Comparison of ENCODE assay signal across 23 cellular contexts in the genomic region with DNA sequence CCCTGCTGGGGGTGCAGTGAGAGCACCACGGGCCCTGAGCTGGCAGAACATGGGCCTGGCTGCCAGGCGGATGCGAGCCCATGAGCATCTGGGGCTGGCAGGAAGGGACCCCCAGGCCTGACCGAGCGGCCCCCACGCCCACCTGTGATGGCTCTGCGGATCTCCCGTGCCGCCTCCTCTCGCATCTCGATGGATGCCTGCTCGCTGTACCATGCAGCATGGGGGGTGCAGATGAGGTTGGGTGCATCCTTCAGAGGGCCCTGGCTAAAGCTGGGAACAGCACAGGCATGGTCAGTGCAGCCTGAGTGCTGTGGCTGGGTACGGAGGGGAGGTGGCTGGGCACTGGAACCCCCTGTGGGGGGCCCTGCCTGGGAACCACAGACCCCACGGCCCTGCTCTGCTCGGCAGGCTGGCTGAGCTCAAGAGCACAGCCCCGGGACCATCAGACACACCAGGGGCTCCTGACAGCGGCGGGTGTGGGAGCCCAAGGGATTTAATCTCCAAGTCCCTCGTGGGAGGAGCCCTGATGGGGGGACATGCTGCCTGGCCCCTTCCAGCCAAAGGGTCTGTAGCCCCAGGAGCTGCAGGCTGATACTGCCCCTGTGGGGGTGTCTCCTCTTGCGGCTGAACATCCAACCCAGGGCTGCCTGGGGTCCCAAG. TPM values are rescaled to one million over a fixed set of nuclear protein-coding genes. Genes with fewer than 3 reads are reported as not detected.
A peak's percentile ranks its signal among the peaks of the same experiment; 100 is the strongest.
DNase-seq lines count a peak whose midpoint lies in the region; ATAC-seq and TF ChIP-seq lines count a peak whose summit lies in the region.
"Had no signal": no experiment of that assay in that cellular context is flagged by ENCODE, and none has a peak within 500 bp of the region (broad histone marks: within the 10 kb centered on the region; RNA-seq: fewer than 3 reads in every experiment).

No MANE protein-coding gene starts in this region.

- peaks cover 16% of the 10 kb centered on the region; the same call in 1 of the 2 replicates for H3K9me3 ChIP-seq in AG04450 (ENCODE audit: control insufficient read depth, insufficient read depth, low read length)
- H3K9me3 ChIP-seq in DND-41 (ENCODE audit: insufficient read depth, low read length, severe bottlenecking), result no peaks in the 10 kb centered on the region
- H3K9me3 ChIP-seq in mesenchymal stem cell (ENCODE audit: control insufficient read depth, low read length), result no peaks in the 10 kb centered on the region
- H3K9me3 ChIP-seq: A549, SK-N-SH had no signal

- H3K27me3 ChIP-seq in AG04450 (ENCODE audit: control insufficient read depth, insufficient read depth, low read length) (no peaks in the 10 kb centered on the region), DND-41 (ENCODE audit: insufficient read depth, low read length, poor library complexity) (no peaks in the 10 kb centered on the region), mesenchymal stem cell (ENCODE audit: control insufficient read depth in 1 of 2, insufficient read depth in 1 of 2, low read length in 2 of 2) (no peaks in the 10 kb centered on the region), dorsolateral prefrontal cortex (no peaks in the 10 kb centered on the region)

- no peak for ATAC-seq in DND-41 (ENCODE audit: insufficient read depth, low read depth)
- ATAC-seq in GM19395 (IDR thresholded peaks at IDR 0.05; ENCODE audit: unreplicated experiment), result no peak
- ATAC-seq: HCT116 had no signal

- no peaks in the 10 kb centered on the region for H3K9me3 Mint-ChIP-seq in chondrocyte (ENCODE audit: low read depth)
- H3K9me3 Mint-ChIP-seq: IgD-negative memory B cell had no signal

- WGBS in mesenchymal stem cell, result 95% methylated on average over 20 of the region's 20 CpGs

- H3K79me2 ChIP-seq in DND-41 (ENCODE audit: insufficient read depth, low read length), result peaks cover 39% of the 10 kb centered on the region

- H3K4me1 Mint-ChIP-seq in chondrocyte (ENCODE audit: low read depth), result peaks cover 40% of the 10 kb centered on the region

- H3K36me3 Mint-ChIP-seq in chondrocyte (ENCODE audit: low read depth), result peaks cover 9% of the 10 kb centered on the region

- H3K23ac ChIP-seq in mesenchymal stem cell (ENCODE audit: low read length in 2 of 2), result no peak overlapping the region

- no peak overlapping the region for H2BK120ac ChIP-seq in mesenchymal stem cell (ENCODE audit: low read depth, low read length)

- no peak overlapping the region for H2AK5ac ChIP-seq in mesenchymal stem cell (ENCODE audit: low read length, severe bottlenecking)

- no peak overlapping the region for H3K9ac ChIP-seq in DND-41 (ENCODE audit: low read depth, low read length)
- no peak overlapping the region for H3K9ac ChIP-seq in mesenchymal stem cell (ENCODE audit: low read length)
- H3K9ac ChIP-seq: SK-N-SH had no signal

- CTCF ChIA-PET in AG04450 (lab: Charles Lee), result no interaction called here

- H3K4me3 Mint-ChIP-seq in chondrocyte (ENCODE audit: unreplicated experiment), result no peak overlapping the region
- H3K4me3 Mint-ChIP-seq: IgD-negative memory B cell had no signal

- H2BK5ac ChIP-seq in mesenchymal stem cell (ENCODE audit: low read depth, low read length, poor library complexity, severe bottlenecking), result no peak overlapping the region

- H4K8ac ChIP-seq in mesenchymal stem cell (ENCODE audit: low read length), result peak overlapping the region; percentile 21

- H3K14ac ChIP-seq in mesenchymal stem cell (ENCODE audit: low read length in 2 of 2), result no peak overlapping the region

- H2BK12ac ChIP-seq in mesenchymal stem cell (ENCODE audit: low read length in 2 of 2), result no peak overlapping the region

- TF ChIP-seq POLR2A in erythroblast (IDR thresholded peaks at IDR 0.05; ENCODE audit: low read length), result no peak

- H3K27ac Mint-ChIP-seq in chondrocyte (ENCODE audit: unreplicated experiment), result no peak overlapping the region
- H3K27ac Mint-ChIP-seq: IgD-negative memory B cell had no signal

- no peak overlapping the region for H2AFZ ChIP-seq in DND-41 (ENCODE audit: low read depth, low read length)
- no peak overlapping the region for H2AFZ ChIP-seq in mesenchymal stem cell (ENCODE audit: low read depth, low read length)

- H3K4me2 ChIP-seq in DND-41 (ENCODE audit: insufficient read depth, low read length) (no peak overlapping the region), mesenchymal stem cell (ENCODE audit: low read length, poor library complexity, severe bottlenecking) (no peak overlapping the region)
- H3K4me2 ChIP-seq: A549, SK-N-SH had no signal

- H3K18ac ChIP-seq in mesenchymal stem cell (ENCODE audit: low read depth in 1 of 2, low read length in 2 of 2), result peak overlapping the region in 1 of 2 experiments; percentile 49

- peak overlapping the region; percentile 11 for H3K27ac ChIP-seq in AG04450 (ENCODE audit: low read depth, low read length)
- H3K27ac ChIP-seq in DND-41 (ENCODE audit: low read length), result 0 out of 2 replicates have a peak overlapping the region, but pooled peaks have one; percentile 32
- no peak overlapping the region for H3K27ac ChIP-seq in mesenchymal stem cell (ENCODE audit: low read length, poor library complexity, severe bottlenecking)
- peak overlapping the region in 3 of 59 donors; percentile 14 to 71 (median 18) for H3K27ac ChIP-seq in dorsolateral prefrontal cortex
- H3K27ac ChIP-seq: A549, HL-60 had no signal

- peaks cover 27% of the 10 kb centered on the region for H3K4me1 ChIP-seq in DND-41 (ENCODE audit: insufficient read depth, low read length)
- H3K4me1 ChIP-seq in mesenchymal stem cell (ENCODE audit: control insufficient read depth, insufficient read depth, low read depth, low read length), result peaks cover 44% of the 10 kb centered on the region
- H3K4me1 ChIP-seq: A549 had no signal

- peaks cover 52% of the 10 kb centered on the region for H3K79me1 ChIP-seq in mesenchymal stem cell (replicated peaks; ENCODE audit: low read length, poor library complexity, severe bottlenecking)

- no peaks in the 10 kb centered on the region for H3K27me3 Mint-ChIP-seq in chondrocyte (ENCODE audit: low read depth)
- H3K27me3 Mint-ChIP-seq: IgD-negative memory B cell had no signal

- POLR2A ChIA-PET in AG04450 (lab: Yijun Ruan, JAX), result interaction anchor here (1.0 kb wide), 1 partner anchor 10 kb away, joined by 3 read pairs; no protein-coding TSS in a partner anchor

- peaks cover 77% of the 10 kb centered on the region for H3K36me3 ChIP-seq in DND-41 (ENCODE audit: insufficient read depth, low read length)
- H3K36me3 ChIP-seq in mesenchymal stem cell (ENCODE audit: control insufficient read depth in 1 of 2, insufficient read depth in 2 of 2, low read depth in 1 of 2, low read length in 2 of 2), result peaks cover 65 to 88% of the 10 kb centered on the region in 2 experiments

- DNase-seq in AG04450 (ENCODE audit: low read depth, low spot score) (no peak), DND-41 (no peak), chondrocyte (ENCODE audit: low spot score) (peak; percentile 82), mesenchymal stem cell (no peak), erythroblast (lab: John Stamatoyannopoulos, UW) (no peak), dorsolateral prefrontal cortex (no peak)
- DNase-seq: C1 segment of cervical spinal cord, GOT3, Kasumi-1, NCI-H1092 treated with DMSO at 0.1 percent for 48 hours, NCI-H146, NCI-H2029 treated with DMSO at 0.1 percent for 48 hours, NCI-H510A, NCI-H774, SHP77 treated with DMSO at 0.1 percent for 48 hours, SK-N-SH had no signal

- no peak for TF ChIP-seq CTCF in AG04450 (IDR thresholded peaks at IDR 0.05; ENCODE audit: low read depth, low read length)
- no peak for TF ChIP-seq CTCF in DND-41 (IDR thresholded peaks at IDR 0.05; ENCODE audit: borderline replicate concordance, extremely low read depth, low read length, poor library complexity, severe bottlenecking)
- TF ChIP-seq CTCF in chondrocyte (IDR thresholded peaks at IDR 0.05), result no peak
- TF ChIP-seq CTCF in dorsolateral prefrontal cortex (IDR thresholded peaks at IDR 0.05 in 54 of 56, conservative IDR thresholded peaks at IDR 0.05 in 2 of 56; ENCODE audit: low read depth in 1 of 56, partially characterized antibody in 56 of 56), result no peak

- H3K4me3 ChIP-seq in AG04450 (ENCODE audit: low read depth, low read length), result no peak overlapping the region
- no peak overlapping the region for H3K4me3 ChIP-seq in DND-41 (ENCODE audit: low read depth in 1 of 2, low read length in 2 of 2)
- H3K4me3 ChIP-seq in mesenchymal stem cell (ENCODE audit: insufficient read depth in 1 of 2, low read depth in 1 of 2, low read length in 2 of 2), result no peak overlapping the region
- H3K4me3 ChIP-seq in dorsolateral prefrontal cortex, result no peak overlapping the region
- H3K4me3 ChIP-seq: A549 had no signal

- intact Hi-C loops in dorsolateral prefrontal cortex (cut with DNase I), result loop anchor here in 1 of 2 donors (5.0 kb wide), 1 partner anchor 34 kb away; the partner anchor contains the start of gene CTBP1

- no peak overlapping the region for H3K4ac ChIP-seq in mesenchymal stem cell (ENCODE audit: low read depth in 1 of 2, low read length in 2 of 2)

- peaks cover 28% of the 10 kb centered on the region for H4K20me1 ChIP-seq in DND-41 (ENCODE audit: insufficient read depth, low read length)

- H4K91ac ChIP-seq in mesenchymal stem cell (ENCODE audit: low read length), result peak overlapping the region; percentile 5

- H2BK15ac ChIP-seq in mesenchymal stem cell (ENCODE audit: low read depth, poor library complexity, severe bottlenecking), result no peak overlapping the region

RNA-seq across cellular contexts. Expression of gene CTBP1, which starts 35.5 kb away (rescaled TPM):
- polyA plus RNA-seq in AG04450 (2011; rRNA removed), result 72.6 and 97.9 TPM in 2 replicates
- 98.3 and 137 TPM in 2 replicates for polyA minus RNA-seq in AG04450 (2011; rRNA and poly(A)+ RNA removed)
- total RNA-seq in chondrocyte, result 147 to 175 TPM (median 151 TPM) in 3 replicates
- polyA plus RNA-seq in mesenchymal stem cell (2013, experiment 1 of 2), result 96.7 TPM
- polyA plus RNA-seq in mesenchymal stem cell (2013, experiment 2 of 2), result 92.8 TPM
- total RNA-seq in dorsolateral prefrontal cortex, result 100 to 1,000 TPM; 159 to 281 (median 217) TPM

RNA-seq across cellular contexts. Expression of gene SPON2, which starts 41.1 kb away (rescaled TPM):
- polyA plus RNA-seq in AG04450 (2011; rRNA removed), result 132 and 190 TPM in 2 replicates
- polyA minus RNA-seq in AG04450 (2011; rRNA and poly(A)+ RNA removed), result 33.8 and 39.0 TPM in 2 replicates
- total RNA-seq in chondrocyte, result 158 to 184 TPM (median 162 TPM) in 3 replicates
- 3,023 TPM for polyA plus RNA-seq in mesenchymal stem cell (2013, experiment 1 of 2)
- polyA plus RNA-seq in mesenchymal stem cell (2013, experiment 2 of 2), result 3,062 TPM
- 10 to 100 TPM in 84 of 120 experiments, 1 to 10 TPM in 36; 1.9 to 49.7 (median 13.0) TPM for total RNA-seq in dorsolateral prefrontal cortex
- total RNA-seq: G401, HT1080 had no signal
